Comparison of ENCODE assay signal across 22 cellular contexts in genomic region chr1:118504867-118505266, GRCh38.
DNase-seq lines count a peak whose midpoint lies in the region; ATAC-seq and TF ChIP-seq lines count a peak whose summit lies in the region.
"Had no signal": no experiment of that assay in that cellular context is flagged by ENCODE, and none has a peak within 500 bp of the region (broad histone marks: within the 10 kb centered on the region; RNA-seq: fewer than 3 reads in every experiment).

No MANE protein-coding gene starts in this region.

- no peak for TF ChIP-seq CTCF in left ventricle myocardium inferior (IDR thresholded peaks at IDR 0.05; ENCODE audit: borderline replicate concordance)
- no peak for TF ChIP-seq CTCF in testis (IDR thresholded peaks at IDR 0.05)

- H3K27me3 ChIP-seq in left ventricle myocardium inferior (ENCODE audit: low read depth) (no peaks in the 10 kb centered on the region), testis (no peaks in the 10 kb centered on the region)
- H3K27me3 ChIP-seq: sigmoid colon, uterus had no signal

- H3K27ac ChIP-seq in left ventricle myocardium inferior (replicated peaks) (peak overlapping the region; percentile 34), testis (no peak overlapping the region)
- H3K27ac ChIP-seq: coronary artery, sigmoid colon, uterus, WERI-Rb-1 had no signal

- no peak overlapping the region for H3K4me3 Mint-ChIP-seq in stimulated activated memory B cell treated with anti-CD40 and anti-IgM and Interleukin-4, amounts not matched to agents 10 μg/mL and 1 μg/mL and 100 μg/mL, for 72 hours
- H3K4me3 Mint-ChIP-seq: activated CD4-positive, alpha-beta memory T cell treated with anti-CD3 and anti-CD28 coated beads for 36 hours; activated naive CD4-positive, alpha-beta T cell treated with anti-CD3 and anti-CD28 coated beads, Interleukin-2, amount 50 U/mL, for 24 hours; CD8-positive, alpha-beta T cell had no signal

- H3K4me3 ChIP-seq in left ventricle myocardium inferior (no peak overlapping the region), testis (no peak overlapping the region)
- H3K4me3 ChIP-seq: coronary artery, HAP-1, sigmoid colon, uterus had no signal

- no peaks in the 10 kb centered on the region for H3K9me3 ChIP-seq in left ventricle myocardium inferior (replicated peaks)
- H3K9me3 ChIP-seq in testis: no peaks in the 10 kb centered on the region
- H3K9me3 ChIP-seq: HAP-1, sigmoid colon, uterus had no signal

- intact Hi-C loops in Right ventricle myocardium inferior (cut with DNase I) (no loop called here), cardiac septum (cut with DNase I) (no loop called here), left ventricle myocardium inferior (cut with micrococcal nuclease) (no loop called here), testis (cut with DNase I; ENCODE audit: low total_unique reads) (no loop called here)

- H3K36me3 Mint-ChIP-seq in stimulated activated memory B cell treated with anti-CD40 and anti-IgM and Interleukin-4, amounts not matched to agents 10 μg/mL and 1 μg/mL and 100 μg/mL, for 72 hours: no peaks in the 10 kb centered on the region
- H3K36me3 Mint-ChIP-seq: activated CD4-positive, alpha-beta memory T cell treated with anti-CD3 and anti-CD28 coated beads for 36 hours; activated naive CD4-positive, alpha-beta T cell treated with anti-CD3 and anti-CD28 coated beads, Interleukin-2, amount 50 U/mL, for 24 hours; CD8-positive, alpha-beta T cell had no signal

- peaks cover 9% of the 10 kb centered on the region for H3K4me1 ChIP-seq in left ventricle myocardium inferior
- H3K4me1 ChIP-seq in testis: no peaks in the 10 kb centered on the region
- H3K4me1 ChIP-seq: HAP-1, sigmoid colon, uterus had no signal

- in situ Hi-C loops in ACHN (cut with HindIII; ENCODE audit: low pct_ligation_motif_present, low pct_unique_long_range_greater_than_20kb, low sequenced_read_pairs): no loop called here

- H3K4me1 Mint-ChIP-seq in stimulated activated memory B cell treated with anti-CD40 and anti-IgM and Interleukin-4, amounts not matched to agents 10 μg/mL and 1 μg/mL and 100 μg/mL, for 72 hours: no peaks in the 10 kb centered on the region
- H3K4me1 Mint-ChIP-seq: activated naive CD4-positive, alpha-beta T cell treated with anti-CD3 and anti-CD28 coated beads, Interleukin-2, amount 50 U/mL, for 24 hours had no signal

- 24 to 45% methylated on average over 4 of the region's 4 CpGs for WGBS in testis, 2 donors

- peak; percentile 72 for ATAC-seq in Right ventricle myocardium inferior
- no peak for ATAC-seq in stimulated activated memory B cell treated with anti-CD40 and anti-IgM and Interleukin-4, amounts not matched to agents 10 μg/mL and 1 μg/mL and 100 μg/mL, for 72 hours
- ATAC-seq: CD8-positive, alpha-beta T cell; HepG2 had no signal

- H3K27ac Mint-ChIP-seq in stimulated activated memory B cell treated with anti-CD40 and anti-IgM and Interleukin-4, amounts not matched to agents 10 μg/mL and 1 μg/mL and 100 μg/mL, for 72 hours: no peak overlapping the region
- H3K27ac Mint-ChIP-seq: activated CD4-positive, alpha-beta memory T cell treated with anti-CD3 and anti-CD28 coated beads for 36 hours; activated naive CD4-positive, alpha-beta T cell treated with anti-CD3 and anti-CD28 coated beads, Interleukin-2, amount 50 U/mL, for 24 hours; CD8-positive, alpha-beta T cell had no signal

- H3K27me3 Mint-ChIP-seq in stimulated activated memory B cell treated with anti-CD40 and anti-IgM and Interleukin-4, amounts not matched to agents 10 μg/mL and 1 μg/mL and 100 μg/mL, for 72 hours: no peaks in the 10 kb centered on the region
- H3K27me3 Mint-ChIP-seq: activated CD4-positive, alpha-beta memory T cell treated with anti-CD3 and anti-CD28 coated beads for 36 hours; activated naive CD4-positive, alpha-beta T cell treated with anti-CD3 and anti-CD28 coated beads, Interleukin-2, amount 50 U/mL, for 24 hours had no signal

- H3K36me3 ChIP-seq in left ventricle myocardium inferior (no peaks in the 10 kb centered on the region), testis (ENCODE audit: low read depth, missing control alignments) (no peaks in the 10 kb centered on the region)
- H3K36me3 ChIP-seq: HAP-1, sigmoid colon, uterus, WERI-Rb-1 had no signal

- no peaks in the 10 kb centered on the region for H3K9me3 Mint-ChIP-seq in stimulated activated memory B cell treated with anti-CD40 and anti-IgM and Interleukin-4, amounts not matched to agents 10 μg/mL and 1 μg/mL and 100 μg/mL, for 72 hours
- H3K9me3 Mint-ChIP-seq: activated CD4-positive, alpha-beta memory T cell treated with anti-CD3 and anti-CD28 coated beads for 36 hours had no signal

- TF ChIP-seq POLR2A in testis (IDR thresholded peaks at IDR 0.05) (no peak), erythroblast (IDR thresholded peaks at IDR 0.05; ENCODE audit: low read length) (no peak)

- DNase-seq in Right ventricle myocardium inferior (ENCODE audit: missing footprints) (peak; percentile 37), cardiac septum (ENCODE audit: low spot score) (no peak), NCI-H69 (lab: John Stamatoyannopoulos, UW) (peak; percentile 2), left ventricle myocardium inferior (peak; percentile 46), testis (peak; percentile 40), ACHN (no peak), erythroblast (lab: John Stamatoyannopoulos, UW) (no peak)
- DNase-seq: activated CD4-positive, alpha-beta memory T cell treated with anti-CD3 and anti-CD28 coated beads for 36 hours; activated T-cell treated with anti-CD3 and anti-CD28 coated beads, Interleukin-2, amount 50 U/mL, for 1 hour; CD8-positive, alpha-beta T cell; foreskin fibroblast; MM.1S; occipital lobe; sigmoid colon; stimulated activated CD4-positive, alpha-beta T cell treated with anti-CD3 and anti-CD28 coated beads, Interleukin-2, amount 100 ng/mL, for 24 hours; uterus; WERI-Rb-1 had no signal

Comparison
In these comparisons a context has a peak if more than half of its experiments do, and no peak if none do; other contexts are left out.
1. DNase-seq: peak in Right ventricle myocardium inferior (single experiment), NCI-H69 (single experiment), left ventricle myocardium inferior (single experiment) and testis (single experiment); none in cardiac septum (single experiment), ACHN (single experiment) and erythroblast (0 of 2).